Comparison of ENCODE assay signal across 20 cellular contexts in genomic region chr2:149877913-149878312, GRCh38.
DNase-seq lines count a peak whose midpoint lies in the region; FAIRE-seq and TF ChIP-seq lines count a peak whose summit lies in the region.
"Had no signal": no experiment of that assay in that cellular context is flagged by ENCODE, and none has a peak within 500 bp of the region (broad histone marks: within the 10 kb centered on the region; RNA-seq: fewer than 3 reads in every experiment).

No MANE protein-coding gene starts in this region.

- H3K4me2 ChIP-seq in astrocyte (ENCODE audit: low read length): no peak overlapping the region
- H3K4me2 ChIP-seq in smooth muscle cell: no peak overlapping the region

- peak overlapping the region; percentile 69 for H3K27ac Mint-ChIP-seq in astrocyte (ENCODE audit: unreplicated experiment)
- H3K27ac Mint-ChIP-seq: activated CD8-positive, alpha-beta memory T cell treated with anti-CD3 and anti-CD28 coated beads, Interleukin-2, amount 10 ng/mL, durations not matched to agents 7 days and 5 days; memory B cell; T-helper 1 cell treated with Interleukin-12 subunit alpha and Interleukin-12 subunit beta and Interleukin-4 antibody, amounts not matched to agents 30 μg/mL and 1 μg/mL, for 36 hours had no signal

- H2AFZ ChIP-seq in astrocyte (ENCODE audit: low read depth, low read length) (no peak overlapping the region), smooth muscle cell (ENCODE audit: low read depth) (no peak overlapping the region)

- no peak overlapping the region for H3K4me3 Mint-ChIP-seq in astrocyte (ENCODE audit: unreplicated experiment)
- H3K4me3 Mint-ChIP-seq: activated CD8-positive, alpha-beta memory T cell treated with anti-CD3 and anti-CD28 coated beads, Interleukin-2, amount 10 ng/mL, durations not matched to agents 7 days and 5 days; CD14-positive monocyte; memory B cell; T-helper 1 cell treated with Interleukin-12 subunit alpha and Interleukin-12 subunit beta and Interleukin-4 antibody, amounts not matched to agents 30 μg/mL and 1 μg/mL, for 36 hours had no signal

- H4K20me1 ChIP-seq in astrocyte (ENCODE audit: insufficient read depth, low read length) (no peaks in the 10 kb centered on the region), smooth muscle cell (ENCODE audit: low read depth) (no peaks in the 10 kb centered on the region)

- WGBS in smooth muscle cell (ENCODE audit: low lambda C conversion rate): 64% methylated on average over 1 of the region's 1 CpG

- H3K27ac ChIP-seq in astrocyte (ENCODE audit: low read depth, low read length) (no peak overlapping the region), smooth muscle cell (ENCODE audit: low read depth) (peak overlapping the region; percentile 36)
- no peak overlapping the region for H3K27ac ChIP-seq in effector memory CD4-positive, alpha-beta T cell (ENCODE audit: insufficient read depth, low read length, poor library complexity, severe bottlenecking)

- FAIRE-seq in astrocyte (lab: Jason Lieb, UNC): no peak

- no peaks in the 10 kb centered on the region for H3F3A ChIP-seq in smooth muscle cell (ENCODE audit: low read depth)

- H3K9ac ChIP-seq in astrocyte (ENCODE audit: low read length): no peak overlapping the region
- no peak overlapping the region for H3K9ac ChIP-seq in smooth muscle cell (ENCODE audit: low read depth)

- H3K9me3 Mint-ChIP-seq in astrocyte (ENCODE audit: unreplicated experiment): peaks cover 9% of the 10 kb centered on the region
- H3K9me3 Mint-ChIP-seq: T-helper 1 cell treated with Interleukin-12 subunit alpha and Interleukin-12 subunit beta and Interleukin-4 antibody, amounts not matched to agents 30 μg/mL and 1 μg/mL, for 36 hours had no signal

- TF ChIP-seq CTCF in astrocyte (IDR thresholded peaks at IDR 0.05; ENCODE audit: insufficient read depth, low read depth, low read length): no peak
- no peak for TF ChIP-seq CTCF in smooth muscle cell (IDR thresholded peaks at IDR 0.05; ENCODE audit: borderline replicate concordance, insufficient read depth, poor library complexity, severe bottlenecking)

- H3K27me3 Mint-ChIP-seq in astrocyte (ENCODE audit: low read depth, unreplicated experiment): no peaks in the 10 kb centered on the region
- H3K27me3 Mint-ChIP-seq: activated CD8-positive, alpha-beta memory T cell treated with anti-CD3 and anti-CD28 coated beads, Interleukin-2, amount 10 ng/mL, durations not matched to agents 7 days and 5 days; memory B cell had no signal

- DNase-seq in NCI-H748 (lab: John Stamatoyannopoulos, UW; ENCODE audit: unreplicated experiment) (peak; percentile 7), NCI-H748 treated with DMSO at 0.1 percent for 48 hours (lab: John Stamatoyannopoulos, UW) (no peak), astrocyte (ENCODE audit: low read depth) (peak; percentile 40), foreskin melanocyte (peak; percentile 76), smooth muscle cell (lab: John Stamatoyannopoulos, UW; ENCODE audit: unreplicated experiment) (no peak), occipital lobe (lab: John Stamatoyannopoulos, UW) (no peak)
- no peak for DNase-seq in stimulated activated CD4-positive, alpha-beta T cell treated with anti-CD3 and anti-CD28 coated beads, Interleukin-4, amount 100 ng/mL, for 1 hour
- no peak for DNase-seq in effector memory CD4-positive, alpha-beta T cell
- DNase-seq: 8988T; activated CD4-positive, CD25-positive, alpha-beta regulatory T cell; activated CD8-positive, alpha-beta memory T cell treated with anti-CD3 and anti-CD28 coated beads, Interleukin-2, amount 10 ng/mL, durations not matched to agents 7 days and 5 days; activated effector memory CD4-positive, alpha-beta T cell treated with anti-CD3 and anti-CD28 coated beads, Interleukin-2, amount 50 U/mL, for 16 hours; aorta; EL; NCI-H2081; NCI-H774; right cardiac atrium had no signal

- H3K4me3 ChIP-seq in astrocyte (ENCODE audit: insufficient read depth, low read depth, low read length) (no peak overlapping the region), smooth muscle cell (no peak overlapping the region)
- H3K4me3 ChIP-seq in effector memory CD4-positive, alpha-beta T cell (ENCODE audit: insufficient read depth, low read depth, low read length, poor library complexity, severe bottlenecking): no peak overlapping the region

- H3K36me3 ChIP-seq in astrocyte (ENCODE audit: insufficient read depth, low read length) (no peaks in the 10 kb centered on the region), smooth muscle cell (ENCODE audit: low read depth) (no peaks in the 10 kb centered on the region)
- no peaks in the 10 kb centered on the region for H3K36me3 ChIP-seq in effector memory CD4-positive, alpha-beta T cell (ENCODE audit: control insufficient read depth, insufficient read depth, low read length)

- H3K27me3 ChIP-seq in astrocyte (ENCODE audit: insufficient read depth, low read length) (no peaks in the 10 kb centered on the region), smooth muscle cell (ENCODE audit: low read depth) (no peaks in the 10 kb centered on the region)
- no peaks in the 10 kb centered on the region for H3K27me3 ChIP-seq in effector memory CD4-positive, alpha-beta T cell (replicated peaks; ENCODE audit: control insufficient read depth, insufficient read depth, low read length, poor library complexity, severe bottlenecking)

- H3K36me3 Mint-ChIP-seq in astrocyte (ENCODE audit: low read depth, unreplicated experiment): no peaks in the 10 kb centered on the region
- H3K36me3 Mint-ChIP-seq: activated CD8-positive, alpha-beta memory T cell treated with anti-CD3 and anti-CD28 coated beads, Interleukin-2, amount 10 ng/mL, durations not matched to agents 7 days and 5 days; CD14-positive monocyte; memory B cell had no signal

- H3K9me3 ChIP-seq in astrocyte (ENCODE audit: insufficient read depth, low read depth, low read length): no peaks in the 10 kb centered on the region
- no peaks in the 10 kb centered on the region for H3K9me3 ChIP-seq in smooth muscle cell (replicated peaks; ENCODE audit: low read depth)
- H3K9me3 ChIP-seq in effector memory CD4-positive, alpha-beta T cell (ENCODE audit: control insufficient read depth, low read length): no peaks in the 10 kb centered on the region

- H3K4me1 ChIP-seq in astrocyte (ENCODE audit: insufficient read depth, low read length): peaks cover 7% of the 10 kb centered on the region
- no peaks in the 10 kb centered on the region for H3K4me1 ChIP-seq in smooth muscle cell (ENCODE audit: low read depth)
- no peaks in the 10 kb centered on the region for H3K4me1 ChIP-seq in effector memory CD4-positive, alpha-beta T cell (ENCODE audit: control insufficient read depth, insufficient read depth, low read length, poor library complexity, severe bottlenecking)

- no peaks in the 10 kb centered on the region for H3K79me2 ChIP-seq in astrocyte (ENCODE audit: insufficient read depth, low read length)
- no peaks in the 10 kb centered on the region for H3K79me2 ChIP-seq in smooth muscle cell (ENCODE audit: low read depth)

- H3K4me1 Mint-ChIP-seq in astrocyte (ENCODE audit: low read depth, unreplicated experiment): peaks cover 7% of the 10 kb centered on the region
- H3K4me1 Mint-ChIP-seq: activated CD8-positive, alpha-beta memory T cell treated with anti-CD3 and anti-CD28 coated beads, Interleukin-2, amount 10 ng/mL, durations not matched to agents 7 days and 5 days; CD14-positive monocyte; memory B cell had no signal

Comparison
In these comparisons a context has a peak if more than half of its experiments do, and no peak if none do; other contexts are left out.
1. DNase-seq: peak in NCI-H748 (single experiment), astrocyte (single experiment) and foreskin melanocyte (single experiment); none in NCI-H748 treated with DMSO at 0.1 percent for 48 hours (single experiment), smooth muscle cell (single experiment), occipital lobe (single experiment), stimulated activated CD4-positive, alpha-beta T cell treated with anti-CD3 and anti-CD28 coated beads, Interleukin-4, amount 100 ng/mL, for 1 hour (single experiment) and effector memory CD4-positive, alpha-beta T cell (0 of 3).